8 cellular contexts compared by ENCODE assay signal in genomic region chr5:116137544-116138378, GRCh38. TPM values are rescaled to one million over a fixed set of nuclear protein-coding genes. Genes with fewer than 3 reads are reported as not detected.
DNase-seq lines count a peak whose midpoint lies in the region; ATAC-seq and TF ChIP-seq lines count a peak whose summit lies in the region.

No MANE protein-coding gene starts in this region.

- CTCF ChIA-PET in CD8-positive, alpha-beta T cell (lab: Charles Lee): interaction anchor here (0.6 to 1.6 kb wide), 7 partner anchors 9 to 810 kb away, joined by 3 to 6 read pairs (median 3); no protein-coding TSS in a partner anchor

- H3K4me1 Mint-ChIP-seq in CD8-positive, alpha-beta T cell (ENCODE audit: low read depth): peaks cover 23% of the 10 kb centered on the region

- H3K27me3 ChIP-seq in CD8-positive, alpha-beta T cell (ENCODE audit: insufficient read depth, low read length): no peaks in the 10 kb centered on the region
- no peaks in the 10 kb centered on the region for H3K27me3 ChIP-seq in prostate gland (replicated peaks; ENCODE audit: insufficient read depth)

- H3K9me3 Mint-ChIP-seq in CD8-positive, alpha-beta T cell: no peaks in the 10 kb centered on the region

- intact Hi-C loops in CD8-positive, alpha-beta T cell (cut with DNase I, micrococcal nuclease): loop anchor here in 1 of 2 experiments (2.0 to 10.0 kb wide), 3 partner anchors 53 to 811 kb away; partner anchors contain the start of gene COMMD10
- intact Hi-C loops in prostate gland (cut with DNase I): loop anchor here (10.0 kb wide), 1 partner anchor 437 kb away; the partner anchor contains the start of gene SEMA6A

- H3K4me3 ChIP-seq in CD8-positive, alpha-beta T cell (ENCODE audit: low read depth, low read length): no peak overlapping the region
- no peak overlapping the region for H3K4me3 ChIP-seq in foreskin fibroblast (ENCODE audit: low read depth in 1 of 2, low read length in 2 of 2)
- H3K4me3 ChIP-seq in prostate gland: no peak overlapping the region

- TF ChIP-seq POLR2A in prostate gland (IDR thresholded peaks at IDR 0.05): no peak

- ATAC-seq in CD8-positive, alpha-beta T cell: peak; percentile 38
- ATAC-seq in GM19452 (IDR thresholded peaks at IDR 0.05; ENCODE audit: unreplicated experiment): peak; percentile 49

- no peaks in the 10 kb centered on the region for H3K36me3 ChIP-seq in CD8-positive, alpha-beta T cell (ENCODE audit: insufficient read depth, low read length)
- no peaks in the 10 kb centered on the region for H3K36me3 ChIP-seq in prostate gland

- H3K4me3 Mint-ChIP-seq in CD8-positive, alpha-beta T cell: no peak overlapping the region

- H3K4me1 ChIP-seq in CD8-positive, alpha-beta T cell (ENCODE audit: insufficient read depth, low read length): no peaks in the 10 kb centered on the region
- no peaks in the 10 kb centered on the region for H3K4me1 ChIP-seq in prostate gland (replicated peaks)

- H3K27ac Mint-ChIP-seq in CD8-positive, alpha-beta T cell: peak overlapping the region; percentile 80

- H3K27me3 Mint-ChIP-seq in CD8-positive, alpha-beta T cell (ENCODE audit: low read depth): no peaks in the 10 kb centered on the region

- POLR2A ChIA-PET in CD8-positive, alpha-beta T cell (lab: Charles Lee): no interaction called here

- peaks cover 17% of the 10 kb centered on the region for H3K36me3 Mint-ChIP-seq in CD8-positive, alpha-beta T cell

- no peak overlapping the region for H3K27ac ChIP-seq in CD8-positive, alpha-beta T cell (ENCODE audit: low read depth, low read length)
- H3K27ac ChIP-seq in prostate gland: no peak overlapping the region

- peak; percentile 90 for TF ChIP-seq CTCF in CD8-positive, alpha-beta T cell (IDR thresholded peaks at IDR 0.05)
- TF ChIP-seq CTCF in foreskin fibroblast (IDR thresholded peaks at IDR 0.05; ENCODE audit: low read depth, low read length): peak; percentile 66
- TF ChIP-seq CTCF in prostate gland (IDR thresholded peaks at IDR 0.05): peak; percentile 38 to 67 (median 63)

- DNase-seq in CD8-positive, alpha-beta T cell: no peak
- DNase-seq in NCI-H1105 (lab: John Stamatoyannopoulos, UW) (peak; percentile 37), SW 1271 (lab: John Stamatoyannopoulos, UW) (peak; percentile 19 to 60), foreskin fibroblast (peak; percentile 12 to 66), prostate gland (ENCODE audit: low spot score) (no peak), activated gamma-delta T cell (lab: John Stamatoyannopoulos, UW) (no peak)
- no peak for DNase-seq in activated CD4-positive, CD25-positive, alpha-beta regulatory T cell treated with anti-CD3 and anti-CD28 coated beads, Interleukin-2, amount 50 U/mL, for 72 hours

- H3K9me3 ChIP-seq in CD8-positive, alpha-beta T cell (ENCODE audit: low read length): no peaks in the 10 kb centered on the region
- no peaks in the 10 kb centered on the region for H3K9me3 ChIP-seq in prostate gland

- WGBS in prostate gland: 7% methylated on average over 4 of the region's 4 CpGs

RNA-seq across cellular contexts. Expression of gene COMMD10, which starts 52.9 kb away (rescaled TPM):
- total RNA-seq in CD8-positive, alpha-beta T cell: 10 to 100 TPM; 18.0 to 18.8 TPM
- 10 to 100 TPM; 26.6 to 27.9 TPM for total RNA-seq in prostate gland

Comparison
In these comparisons a context has a peak if more than half of its experiments do, and no peak if none do; other contexts are left out.
1. DNase-seq: peak in NCI-H1105 (single experiment), SW 1271 (2 of 2) and foreskin fibroblast (2 of 2); none in CD8-positive, alpha-beta T cell (0 of 7), prostate gland (single experiment), activated CD4-positive, CD25-positive, alpha-beta regulatory T cell treated with anti-CD3 and anti-CD28 coated beads, Interleukin-2, amount 50 U/mL, for 72 hours (single experiment) and activated gamma-delta T cell (single experiment).
2. Peak in every context shown above with its lines, with median percentiles within 50 percentile points of each other: CTCF ChIP-seq.